In genomic region chr18:40583671-40584070, GRCh38 we compare ENCODE assay signal across 1 cellular context.
TF ChIP-seq lines count a peak whose summit lies in the region.

No MANE protein-coding gene starts in this region.

TF ChIP-seq in GM23338, 12 proteins besides CTCF, POLR2A, EP300 and RAD21 (continued from another document):
- TF ChIP-seq ZNF462 (CRISPR knock-in tag; IDR thresholded peaks at IDR 0.05) (no peak), REST (IDR thresholded peaks at IDR 0.05; ENCODE audit: unreplicated experiment) (no peak), ZNF331 (CRISPR knock-in tag; IDR thresholded peaks at IDR 0.05; ENCODE audit: low read depth) (no peak), EZH2 (IDR thresholded peaks at IDR 0.05; ENCODE audit: low read depth, unreplicated experiment) (no peak), CREB1 (CRISPR knock-in tag; IDR thresholded peaks at IDR 0.05; ENCODE audit: low read depth) (no peak), POLR2AphosphoS5 (IDR thresholded peaks at IDR 0.05; ENCODE audit: low read depth) (no peak), ZNF114 (CRISPR knock-in tag; IDR thresholded peaks at IDR 0.05) (no peak), NANOG (IDR thresholded peaks at IDR 0.05; ENCODE audit: borderline replicate concordance) (no peak), EZH2phosphoT487 (IDR thresholded peaks at IDR 0.05; ENCODE audit: unreplicated experiment) (no peak), STAT1 (IDR thresholded peaks at IDR 0.05; ENCODE audit: unreplicated experiment) (no peak)
- TF ChIP-seq, protein P1, sequence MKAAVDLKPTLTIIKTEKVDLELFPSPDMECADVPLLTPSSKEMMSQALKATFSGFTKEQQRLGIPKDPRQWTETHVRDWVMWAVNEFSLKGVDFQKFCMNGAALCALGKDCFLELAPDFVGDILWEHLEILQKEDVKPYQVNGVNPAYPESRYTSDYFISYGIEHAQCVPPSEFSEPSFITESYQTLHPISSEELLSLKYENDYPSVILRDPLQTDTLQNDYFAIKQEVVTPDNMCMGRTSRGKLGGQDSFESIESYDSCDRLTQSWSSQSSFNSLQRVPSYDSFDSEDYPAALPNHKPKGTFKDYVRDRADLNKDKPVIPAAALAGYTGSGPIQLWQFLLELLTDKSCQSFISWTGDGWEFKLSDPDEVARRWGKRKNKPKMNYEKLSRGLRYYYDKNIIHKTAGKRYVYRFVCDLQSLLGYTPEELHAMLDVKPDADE (IDR thresholded peaks at IDR 0.05): no peak
